Comparison of ENCODE assay signal across 16 cellular contexts in the genomic region with DNA sequence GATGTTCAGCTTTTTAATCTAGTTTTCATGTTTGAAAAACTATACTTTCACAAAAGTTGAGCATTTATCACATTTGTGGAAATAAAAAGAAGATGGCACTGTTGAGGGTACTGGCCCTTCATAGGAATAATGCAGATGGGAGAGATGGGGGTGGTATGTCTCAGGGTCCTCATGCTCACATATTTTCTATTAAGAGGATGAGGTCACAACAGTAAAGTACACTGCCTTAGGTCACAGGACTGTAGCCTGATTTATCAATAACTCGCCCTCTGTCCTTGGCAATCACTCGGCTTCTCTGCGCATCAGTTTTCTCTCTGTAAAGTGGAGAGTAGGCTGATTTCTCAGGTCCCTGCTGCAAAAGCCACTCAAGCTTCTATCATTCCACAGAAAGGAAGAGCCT. TPM values are rescaled to one million over a fixed set of nuclear protein-coding genes. Genes with fewer than 3 reads are reported as not detected.
DNase-seq lines count a peak whose midpoint lies in the region; TF ChIP-seq lines count a peak whose summit lies in the region.
"Had no signal": no experiment of that assay in that cellular context is flagged by ENCODE, and none has a peak within 500 bp of the region (broad histone marks: within the 10 kb centered on the region; RNA-seq: fewer than 3 reads in every experiment).

No MANE protein-coding gene starts in this region.

- H3K4me1 ChIP-seq in GM23248 (ENCODE audit: insufficient read depth) (no peaks in the 10 kb centered on the region), OCI-LY3 (ENCODE audit: low read length) (peaks cover 12% of the 10 kb centered on the region), vagina (no peaks in the 10 kb centered on the region)

- no peak for TF ChIP-seq CTCF in OCI-LY3 (IDR thresholded peaks at IDR 0.05; ENCODE audit: low read depth, low read length)
- TF ChIP-seq CTCF in vagina (IDR thresholded peaks at IDR 0.05), result no peak

- in situ Hi-C loops in GM23248 (cut with MboI), result no loop called here

- no peaks in the 10 kb centered on the region for H3K36me3 Mint-ChIP-seq in immature natural killer cell

- no peaks in the 10 kb centered on the region for H3K9me2 ChIP-seq in GM23248 (ENCODE audit: insufficient read depth)

- H3K27me3 Mint-ChIP-seq in immature natural killer cell (ENCODE audit: low read depth in 3 of 3), result peaks cover 0 to 2% (median 2%) of the 10 kb centered on the region in 3 donors

- no peaks in the 10 kb centered on the region for H3K9me3 Mint-ChIP-seq in immature natural killer cell
- H3K9me3 Mint-ChIP-seq: HFFc6 had no signal

- WGBS in GM23248 (ENCODE audit: low coverage in 1 of 2, low lambda C conversion rate in 2 of 2, missing lambda C conversion rate in 2 of 2), 2 experiments, result 86 to 88% methylated on average over 3 of the region's 3 CpGs

- no peak overlapping the region for H3K4me3 Mint-ChIP-seq in immature natural killer cell
- H3K4me3 Mint-ChIP-seq: HFFc6 had no signal

- H3K79me2 ChIP-seq in GM23248 (ENCODE audit: insufficient read depth) (no peaks in the 10 kb centered on the region), OCI-LY3 (ENCODE audit: low read length) (no peaks in the 10 kb centered on the region)

- H3K9ac ChIP-seq in GM23248 (no peak overlapping the region), OCI-LY3 (ENCODE audit: low read length) (no peak overlapping the region)

- no peak for TF ChIP-seq POLR2A in vagina (IDR thresholded peaks at IDR 0.05)

- H3K27ac Mint-ChIP-seq in immature natural killer cell, result peak overlapping the region in 1 of 6 donors; percentile 65
- H3K27ac Mint-ChIP-seq: HFFc6 had no signal

- intact Hi-C loops in vagina (cut with DNase I), result loop anchor here (10.0 kb wide), 1 partner anchor 1404 kb away; no protein-coding TSS in a partner anchor

- no peaks in the 10 kb centered on the region for H3K36me3 ChIP-seq in GM23248 (ENCODE audit: low read depth)
- H3K36me3 ChIP-seq in OCI-LY3 (replicated peaks; ENCODE audit: low read depth, low read length), result no peaks in the 10 kb centered on the region
- no peaks in the 10 kb centered on the region for H3K36me3 ChIP-seq in vagina

- H3K4me2 ChIP-seq in GM23248 (ENCODE audit: unreplicated experiment) (no peak overlapping the region), OCI-LY3 (ENCODE audit: low read length) (peak overlapping the region; percentile 44)

- H3K4me3 ChIP-seq in GM23248, result no peak overlapping the region
- H3K4me3 ChIP-seq in OCI-LY3 (ENCODE audit: low read length), result no peak overlapping the region
- no peak overlapping the region for H3K4me3 ChIP-seq in vagina
- H3K4me3 ChIP-seq: SK-N-MC had no signal

- H3K4me1 Mint-ChIP-seq in immature natural killer cell, result peaks cover 1 to 34% of the 10 kb centered on the region in 2 donors

- H2AFZ ChIP-seq in GM23248 (no peak overlapping the region), OCI-LY3 (ENCODE audit: low read depth, low read length) (no peak overlapping the region)

- DNase-seq in GM23248 (peak; percentile 20), kidney tubule cell (ENCODE audit: low spot score) (peak; percentile 22), vagina (ENCODE audit: extremely low spot score in 2 of 2) (peak; percentile 13 to 37), immature natural killer cell (no peak), GF-D8 (lab: John Stamatoyannopoulos, UW) (no peak)
- DNase-seq in stimulated activated CD4-positive, alpha-beta T cell treated with anti-CD3 and anti-CD28 coated beads, Interleukin-2, amount 100 ng/mL, for 48 hours, result no peak
- DNase-seq: C1 segment of cervical spinal cord, HFFc6, KBM-7, NCI-H1048, NCI-H1436 treated with DMSO at 0.1 percent for 48 hours, NCI-H2029 treated with DMSO at 0.1 percent for 48 hours, NCI-H2171 treated with DMSO at 0.1 percent for 48 hours, NCI-H446 treated with DMSO at 0.1 percent for 48 hours had no signal

- H3K9me3 ChIP-seq in GM23248 (ENCODE audit: low read depth), result no peaks in the 10 kb centered on the region
- no peaks in the 10 kb centered on the region for H3K9me3 ChIP-seq in OCI-LY3 (ENCODE audit: insufficient read depth, low read length)
- no peaks in the 10 kb centered on the region for H3K9me3 ChIP-seq in vagina

- H3K27me3 ChIP-seq in GM23248 (replicated peaks; ENCODE audit: insufficient read depth) (no peaks in the 10 kb centered on the region), OCI-LY3 (ENCODE audit: low read depth, low read length) (no peaks in the 10 kb centered on the region), vagina (no peaks in the 10 kb centered on the region)

- no peaks in the 10 kb centered on the region for H3F3A ChIP-seq in GM23248 (ENCODE audit: insufficient read depth)

- no peak overlapping the region for H3K27ac ChIP-seq in GM23248
- no peak overlapping the region for H3K27ac ChIP-seq in OCI-LY3 (ENCODE audit: low read length)
- no peak overlapping the region for H3K27ac ChIP-seq in vagina
- H3K27ac ChIP-seq: SK-N-MC had no signal

- H4K20me1 ChIP-seq in GM23248 (ENCODE audit: insufficient read depth), result no peaks in the 10 kb centered on the region
- 0 out of 2 replicates have a peak, but pooled peaks cover 3% of the 10 kb centered on the region for H4K20me1 ChIP-seq in OCI-LY3 (ENCODE audit: insufficient read depth, low read length)

RNA-seq across cellular contexts. Expression of a gene that starts 55.9 kb away (rescaled TPM):
- 1.5 and 2.6 TPM in 2 replicates for total RNA-seq in GM23248 (2014; rRNA removed; shearing (Covaris generic))
- polyA plus RNA-seq in GM23248 (2016; fragmentation: Nextera tagmentation; extraction: Ambion mirVana), result 0.84 and 0.85 TPM in 2 replicates
- total RNA-seq in vagina, result 4.4 TPM
- polyA plus RNA-seq in immature natural killer cell, result not detected

Comparison
In these comparisons a context has a peak if more than half of its experiments do, and no peak if none do; other contexts are left out.
1. DNase-seq: peak in GM23248 (single experiment), kidney tubule cell (single experiment) and vagina (2 of 2); none in stimulated activated CD4-positive, alpha-beta T cell treated with anti-CD3 and anti-CD28 coated beads, Interleukin-2, amount 100 ng/mL, for 48 hours (0 of 2), immature natural killer cell (0 of 3) and GF-D8 (single experiment).